Comparison of ENCODE assay signal across 1 cellular context in the genomic region with DNA sequence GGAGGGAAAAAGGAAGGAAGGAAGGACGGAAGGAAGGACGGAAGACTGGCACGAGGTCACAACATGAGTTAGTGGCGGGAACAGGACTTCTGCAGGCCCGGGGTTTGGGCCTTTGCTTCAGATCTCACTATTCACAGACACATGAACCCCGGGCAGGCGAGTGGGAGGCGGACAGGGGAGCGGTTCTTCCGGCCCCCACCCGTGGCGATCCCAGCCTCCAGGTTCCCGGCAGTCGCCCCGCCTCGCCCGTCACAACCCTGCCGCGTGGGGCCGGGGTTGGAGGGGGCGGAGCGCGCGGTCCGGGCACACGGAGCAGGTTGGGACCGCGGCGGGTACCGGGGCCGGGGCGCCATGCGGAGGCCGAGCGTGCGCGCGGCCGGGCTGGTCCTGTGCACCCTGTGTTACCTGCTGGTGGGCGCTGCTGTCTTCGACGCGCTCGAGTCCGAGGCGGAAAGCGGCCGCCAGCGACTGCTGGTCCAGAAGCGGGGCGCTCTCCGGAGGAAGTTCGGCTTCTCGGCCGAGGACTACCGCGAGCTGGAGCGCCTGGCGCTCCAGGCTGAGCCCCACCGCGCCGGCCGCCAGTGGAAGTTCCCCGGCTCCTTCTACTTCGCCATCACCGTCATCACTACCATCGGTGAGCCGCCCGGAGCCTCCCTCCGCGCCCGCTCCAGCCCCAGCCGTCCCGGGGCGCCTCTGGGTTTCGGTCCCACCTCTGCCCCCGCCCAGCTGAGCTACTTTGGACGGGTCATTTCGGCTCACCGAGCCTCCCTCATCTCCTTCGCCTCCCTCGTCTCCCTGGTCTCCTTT.
TF ChIP-seq lines count a peak whose summit lies in the region.

KCNK15 (plus strand) TSS at position 306 of the 807 bp plus-strand sequence; CDS start at position 352, 46 bp downstream.

TF ChIP-seq in HCT116, 20 proteins besides CTCF, POLR2A, EP300 and RAD21 (continued from another document):
- TF ChIP-seq REST (IDR thresholded peaks at IDR 0.05; ENCODE audit: low read depth), result no peak
- TF ChIP-seq SIN3A (IDR thresholded peaks at IDR 0.05; ENCODE audit: low read depth), result no peak
- no peak for TF ChIP-seq TCF7L2 (IDR thresholded peaks at IDR 0.05; ENCODE audit: borderline replicate concordance, extremely low read depth, insufficient read depth, insufficient read length)
- no peak for TF ChIP-seq ELF1 (IDR thresholded peaks at IDR 0.05; ENCODE audit: borderline replicate concordance, low read depth)
- TF ChIP-seq POLR2AphosphoS5 (IDR thresholded peaks at IDR 0.05; ENCODE audit: low read depth, low read length), result no peak
- TF ChIP-seq FOSL1 (IDR thresholded peaks at IDR 0.05; ENCODE audit: low read depth), result no peak
- TF ChIP-seq ZNF274 (IDR thresholded peaks at IDR 0.05; ENCODE audit: low read depth, low read length), result no peak
- TF ChIP-seq, protein P1, sequence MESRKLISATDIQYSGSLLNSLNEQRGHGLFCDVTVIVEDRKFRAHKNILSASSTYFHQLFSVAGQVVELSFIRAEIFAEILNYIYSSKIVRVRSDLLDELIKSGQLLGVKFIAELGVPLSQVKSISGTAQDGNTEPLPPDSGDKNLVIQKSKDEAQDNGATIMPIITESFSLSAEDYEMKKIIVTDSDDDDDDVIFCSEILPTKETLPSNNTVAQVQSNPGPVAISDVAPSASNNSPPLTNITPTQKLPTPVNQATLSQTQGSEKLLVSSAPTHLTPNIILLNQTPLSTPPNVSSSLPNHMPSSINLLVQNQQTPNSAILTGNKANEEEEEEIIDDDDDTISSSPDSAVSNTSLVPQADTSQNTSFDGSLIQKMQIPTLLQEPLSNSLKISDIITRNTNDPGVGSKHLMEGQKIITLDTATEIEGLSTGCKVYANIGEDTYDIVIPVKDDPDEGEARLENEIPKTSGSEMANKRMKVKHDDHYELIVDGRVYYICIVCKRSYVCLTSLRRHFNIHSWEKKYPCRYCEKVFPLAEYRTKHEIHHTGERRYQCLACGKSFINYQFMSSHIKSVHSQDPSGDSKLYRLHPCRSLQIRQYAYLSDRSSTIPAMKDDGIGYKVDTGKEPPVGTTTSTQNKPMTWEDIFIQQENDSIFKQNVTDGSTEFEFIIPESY (IDR thresholded peaks at IDR 0.05; ENCODE audit: extremely low read depth, insufficient replicate concordance, low read length), result no peak
- no peak for TF ChIP-seq CBX3 (IDR thresholded peaks at IDR 0.05; ENCODE audit: low read depth)
- no peak for TF ChIP-seq ATF3 (IDR thresholded peaks at IDR 0.05)
- TF ChIP-seq CEBPB (IDR thresholded peaks at IDR 0.05; ENCODE audit: low read depth), result no peak
- TF ChIP-seq JUND (IDR thresholded peaks at IDR 0.05), result no peak
- no peak for TF ChIP-seq MAX (IDR thresholded peaks at IDR 0.05)
- no peak for TF ChIP-seq EZH2 (IDR thresholded peaks at IDR 0.05)
